In the genomic region with DNA sequence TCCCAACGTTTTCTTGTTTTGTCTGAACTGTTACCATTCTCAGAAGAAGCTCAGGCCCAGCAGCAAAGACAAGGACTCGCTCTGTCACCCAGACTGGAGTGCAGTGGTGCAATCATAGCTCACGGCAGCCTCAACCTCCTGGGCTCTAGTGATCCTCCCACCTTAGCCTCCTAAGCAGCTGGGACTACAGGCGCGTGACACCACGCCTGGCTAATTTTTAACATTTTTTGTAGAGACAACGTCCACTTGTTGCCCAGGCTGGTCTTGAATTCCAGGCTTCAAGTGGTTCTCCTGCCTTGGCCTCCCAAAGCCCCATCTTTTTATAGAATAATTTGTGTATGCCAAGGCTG, we compare ENCODE assay signal across 17 cellular contexts. TPM values are rescaled to one million over a fixed set of nuclear protein-coding genes. Genes with fewer than 3 reads are reported as not detected.
DNase-seq lines count a peak whose midpoint lies in the region; ATAC-seq and TF ChIP-seq lines count a peak whose summit lies in the region.
"Had no signal": no experiment of that assay in that cellular context is flagged by ENCODE, and none has a peak within 500 bp of the region (broad histone marks: within the 10 kb centered on the region; RNA-seq: fewer than 3 reads in every experiment).

No MANE protein-coding gene starts in this region.

- H3K9ac ChIP-seq in HCT116 (ENCODE audit: low read length) = no peak overlapping the region

- H3K9me3 ChIP-seq in HCT116 (ENCODE audit: control insufficient read depth in 1 of 2, insufficient read depth in 1 of 2, low read depth in 1 of 2, low read length in 2 of 2) (no peaks in the 10 kb centered on the region), tibial artery (no peaks in the 10 kb centered on the region)
- H3K9me3 ChIP-seq: left ventricle myocardium inferior, spleen had no signal

- POLR2A ChIA-PET in HCT116 (lab: Charles Lee) (interaction anchor here (1.1 to 2.1 kb wide), 2 partner anchors 21 to 35 kb away, joined by 5 to 8 read pairs; partner anchors contain the start of genes CCT7 and PRADC1), RWPE1 (lab: Yijun Ruan, JAX; ENCODE audit: low non-redundant PET) (no interaction called here)

- intact Hi-C loops in HCT116 (cut with micrococcal nuclease) (loop anchor here (1.0 kb wide), 2 partner anchors 35 to 127 kb away; no protein-coding TSS in a partner anchor), tibial artery (cut with DNase I; ENCODE audit: low total_unique reads) (loop anchor here (2.0 kb wide), 1 partner anchor 35 kb away; no protein-coding TSS in a partner anchor)

- peaks cover 26% of the 10 kb centered on the region for H3K79me2 ChIP-seq in HCT116 (ENCODE audit: insufficient read depth, low read length)

- no peaks in the 10 kb centered on the region for H3K36me3 ChIP-seq in HCT116 (ENCODE audit: control insufficient read depth in 1 of 2, insufficient read depth in 2 of 2, low read length in 2 of 2)
- H3K36me3 ChIP-seq in tibial artery = no peaks in the 10 kb centered on the region
- H3K36me3 ChIP-seq: left ventricle myocardium inferior, spleen had no signal

- RAD21 ChIA-PET in HCT116 (lab: Charles Lee; ENCODE audit: low non-redundant PET in 1 of 2, low total read pairs in 2 of 2, uncharacterized antibody in 2 of 2, unreplicated experiment in 2 of 2) = interaction anchor here in 1 of 2 experiments (2.2 kb wide), 1 partner anchor 35 kb away, joined by 8 read pairs; no protein-coding TSS in a partner anchor

- H4K20me1 ChIP-seq in HCT116 (ENCODE audit: insufficient read depth) = no peaks in the 10 kb centered on the region

- H3K4me1 ChIP-seq in HCT116 (ENCODE audit: control insufficient read depth in 1 of 2, insufficient read depth in 2 of 2, low read length in 2 of 2) (peaks cover 3 to 29% of the 10 kb centered on the region in 2 experiments; a peak in 3 of 4 replicates), tibial artery (peaks cover 0 to 36% (median 21%) of the 10 kb centered on the region in 4 donors)

- TF ChIP-seq RAD21 in HCT116 (IDR thresholded peaks at IDR 0.05; ENCODE audit: low read depth) = no peak

- H3K4me3 ChIP-seq in HCT116 (replicated peaks in 1 of 2; ENCODE audit: low read depth in 1 of 2, low read length in 2 of 2) (no peak overlapping the region), coronary artery (no peak overlapping the region), tibial artery (no peak overlapping the region)
- H3K4me3 ChIP-seq: left ventricle myocardium inferior had no signal

- no peaks in the 10 kb centered on the region for H3K9me2 ChIP-seq in HCT116 (ENCODE audit: insufficient read depth)

- no peak for TF ChIP-seq POLR2A in HCT116 (IDR thresholded peaks at IDR 0.05; ENCODE audit: borderline replicate concordance, extremely low read depth, insufficient read depth, insufficient read length)

- H3K27me3 ChIP-seq in HCT116 (ENCODE audit: insufficient read depth, low read length) (no peaks in the 10 kb centered on the region), tibial artery (no peaks in the 10 kb centered on the region)

- no peak for DNase-seq in HCT116 (ENCODE audit: low read depth, low spot score)
- DNase-seq in RWPE1 (ENCODE audit: low spot score) = no peak
- DNase-seq in coronary artery (ENCODE audit: low spot score) = no peak
- DNase-seq in tibial artery = no peak
- no peak for DNase-seq in cerebellar nuclear complex (lab: John Stamatoyannopoulos, UW)
- DNase-seq in activated CD4-positive, alpha-beta T cell treated with anti-CD3 and anti-CD28 coated beads, Interleukin-2, amount 50 U/mL, for 48 hours = no peak

- no peak overlapping the region for H2AFZ ChIP-seq in HCT116 (ENCODE audit: low read depth, low read length, poor library complexity, severe bottlenecking)

- H3K27ac ChIP-seq in HCT116 (ENCODE audit: low read depth, low read length) (no peak overlapping the region), RWPE1 (peak overlapping the region; percentile 70; the same call in 1 of the 2 replicates), coronary artery (peak overlapping the region; percentile 65 to 85), tibial artery (peak overlapping the region; percentile 71 to 73)
- H3K27ac ChIP-seq: epithelial cell of prostate had no signal

- H3K4me2 ChIP-seq in HCT116 (ENCODE audit: low read length) = peak overlapping the region; percentile 83

- BruUV-seq in HCT116 (replicated peaks; lab: Mats Ljungman, UMichigan) = no TSS peak

- ATAC-seq in HCT116 (no peak), HG02884 (IDR thresholded peaks at IDR 0.05; ENCODE audit: unreplicated experiment) (no peak)

- TF ChIP-seq CTCF in HCT116 (IDR thresholded peaks at IDR 0.05 in 2 of 3, conservative IDR thresholded peaks at IDR 0.05 in 1 of 3; ENCODE audit: borderline replicate concordance in 1 of 3, insufficient read depth in 1 of 3, low read depth in 2 of 3, low read length in 2 of 3) = no peak
- TF ChIP-seq CTCF in RWPE1 (conservative IDR thresholded peaks at IDR 0.05; ENCODE audit: low read depth) = no peak
- TF ChIP-seq CTCF in coronary artery (IDR thresholded peaks at IDR 0.05) = no peak
- TF ChIP-seq CTCF in tibial artery (IDR thresholded peaks at IDR 0.05) = no peak

- CTCF ChIA-PET in HCT116 (lab: Charles Lee) = interaction anchor here (0.7 to 2.6 kb wide), 17 partner anchors 9 to 324 kb away, joined by 3 to 31 read pairs (median 4); partner anchors contain the start of genes CCT7, NOTO, PRADC1 and SFXN5
- CTCF ChIA-PET in RWPE1 (lab: Yijun Ruan, JAX) = interaction anchor here (0.5 to 2.3 kb wide), 12 partner anchors 9 to 1465 kb away, joined by 3 to 15 read pairs (median 4); partner anchors contain the start of genes CCT7 and NOTO

TF ChIP-seq in HCT116, 20 proteins besides CTCF, POLR2A, EP300 and RAD21:
- TF ChIP-seq EZH2phosphoT487 (IDR thresholded peaks at IDR 0.05; ENCODE audit: borderline replicate concordance) = no peak
- no peak for TF ChIP-seq CBX3 (IDR thresholded peaks at IDR 0.05; ENCODE audit: low read depth)
- no peak for TF ChIP-seq POLR2AphosphoS5 (IDR thresholded peaks at IDR 0.05; ENCODE audit: low read depth, low read length)
- TF ChIP-seq, protein P1, sequence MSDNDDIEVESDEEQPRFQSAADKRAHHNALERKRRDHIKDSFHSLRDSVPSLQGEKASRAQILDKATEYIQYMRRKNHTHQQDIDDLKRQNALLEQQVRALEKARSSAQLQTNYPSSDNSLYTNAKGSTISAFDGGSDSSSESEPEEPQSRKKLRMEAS (IDR thresholded peaks at IDR 0.05) = no peak
- no peak for TF ChIP-seq SIN3A (IDR thresholded peaks at IDR 0.05; ENCODE audit: low read depth)
- no peak for TF ChIP-seq YY1 (IDR thresholded peaks at IDR 0.05; ENCODE audit: extremely low read depth, insufficient replicate concordance, low read depth, low read length)
- no peak for TF ChIP-seq SRF (IDR thresholded peaks at IDR 0.05; ENCODE audit: low read depth)
- TF ChIP-seq CEBPB (IDR thresholded peaks at IDR 0.05; ENCODE audit: low read depth) = no peak
- no peak for TF ChIP-seq JUND (IDR thresholded peaks at IDR 0.05)

RNA-seq across cellular contexts. Expression of gene SMYD5, which starts 2.0 kb away (rescaled TPM):
- 37.4 TPM for total RNA-seq in HCT116 (2021; ENCODE audit: unreplicated experiment)
- polyA plus RNA-seq in HCT116 (2012) = 29.6 and 29.7 TPM in 2 replicates

RNA-seq across cellular contexts. Expression of gene NOTO, which starts 9.7 kb away (rescaled TPM):
- not detected for total RNA-seq in HCT116 (2021; ENCODE audit: unreplicated experiment)
- not detected in 2 replicates for polyA plus RNA-seq in HCT116 (2012)
- total RNA-seq: activated CD8-positive, alpha-beta T cell treated with anti-CD3 and anti-CD28 coated beads, Interleukin-2, amount 10 ng/mL, durations not matched to agents 7 days and 5 days; CD8-positive, alpha-beta memory T cell; G401; H4; left ventricle myocardium inferior; mesothelial cell of epicardium; naive thymus-derived CD4-positive, alpha-beta T cell; omental fat pad; spleen had no signal
- polyA plus RNA-seq: CD8-positive, alpha-beta memory T cell; naive thymus-derived CD4-positive, alpha-beta T cell; spleen had no signal

RNA-seq across cellular contexts. Expression of gene PRADC1, which starts 21.0 kb away (rescaled TPM):
- total RNA-seq in HCT116 (2021; ENCODE audit: unreplicated experiment) = 8.6 TPM
- 10.7 and 12.0 TPM in 2 replicates for polyA plus RNA-seq in HCT116 (2012)

RNA-seq across cellular contexts. Expression of gene CCT7, which starts 22.0 kb away (rescaled TPM):
- total RNA-seq in HCT116 (2021; ENCODE audit: unreplicated experiment) = 637 TPM
- polyA plus RNA-seq in HCT116 (2012) = 510 and 633 TPM in 2 replicates
